In the genomic region with DNA sequence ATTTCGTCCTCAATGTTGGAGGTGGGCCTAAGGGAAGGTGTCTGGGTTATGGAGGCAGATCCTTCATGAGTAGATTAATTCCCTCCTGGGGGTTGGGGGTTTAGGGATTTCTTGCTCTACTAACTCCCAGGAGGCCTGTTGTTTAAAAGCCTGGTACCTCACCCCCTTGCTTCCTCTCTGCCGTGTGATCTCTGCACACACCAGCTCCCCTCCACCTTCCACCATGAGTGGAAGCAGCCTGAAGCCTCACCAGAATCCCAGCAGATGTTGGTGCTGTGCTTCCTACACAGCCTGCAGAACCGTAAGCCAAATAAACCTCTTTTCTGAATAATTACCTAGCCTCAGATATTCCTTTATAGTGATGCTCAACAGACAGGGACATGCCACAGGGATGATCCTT, we compare ENCODE assay signal across 25 cellular contexts.
"Had no signal": no experiment of that assay in that cellular context is flagged by ENCODE, and none has a peak within 500 bp of the region (broad histone marks: within the 10 kb centered on the region; RNA-seq: fewer than 3 reads in every experiment).

No MANE protein-coding gene starts in this region.

- H3K27ac Mint-ChIP-seq: endodermal cell; memory B cell; stimulated activated memory B cell treated with anti-CD40 and anti-IgM and Interleukin-4, amounts not matched to agents 10 μg/mL and 1 μg/mL and 100 μg/mL, for 72 hours had no signal

- H3K4me3 ChIP-seq: dorsolateral prefrontal cortex, gastroesophageal sphincter, heart left ventricle, hepatocyte, left lung, lower lobe of right lung, psoas muscle, skin epidermis, spleen, thoracic aorta, tibial nerve, upper lobe of left lung had no signal

- H3K27me3 ChIP-seq: dorsolateral prefrontal cortex, foreskin keratinocyte, gastroesophageal sphincter, heart left ventricle, hepatocyte, tibial nerve, upper lobe of left lung had no signal

- H3K4me3 Mint-ChIP-seq: endodermal cell; memory B cell; natural killer cell; stimulated activated memory B cell treated with anti-CD40 and anti-IgM and Interleukin-4, amounts not matched to agents 10 μg/mL and 1 μg/mL and 100 μg/mL, for 72 hours had no signal

- H3K4me1 ChIP-seq: foreskin keratinocyte, lower lobe of right lung, psoas muscle had no signal

- DNase-seq: cortex of kidney; dorsolateral prefrontal cortex; effector CD8-positive, alpha-beta T cell; endodermal cell; foreskin keratinocyte; heart left ventricle; left cardiac atrium; left lung; lower lobe of right lung; natural killer cell; psoas muscle; right cardiac atrium; spleen; stimulated activated CD4-positive, alpha-beta T cell treated with anti-CD3 and anti-CD28 coated beads, Interleukin-4, amount 100 ng/mL, for 4 hours; stimulated activated naive CD8-positive, alpha-beta T cell treated with anti-CD3 and anti-CD28 coated beads, Interleukin-15, Interleukin-2, amounts not matched to agents 100 U/mL and 50 U/mL, for 24 hours; substantia nigra; upper lobe of left lung had no signal

- H3K36me3 Mint-ChIP-seq: natural killer cell had no signal

- H3K27ac ChIP-seq: dorsolateral prefrontal cortex, foreskin keratinocyte, gastroesophageal sphincter, hepatocyte, left lung, lower lobe of right lung, psoas muscle, skin epidermis, spleen, thoracic aorta, tibial nerve, upper lobe of left lung had no signal

- H3K9me3 Mint-ChIP-seq: stimulated activated memory B cell treated with anti-CD40 and anti-IgM and Interleukin-4, amounts not matched to agents 10 μg/mL and 1 μg/mL and 100 μg/mL, for 72 hours had no signal

- H3K9me3 ChIP-seq: gastroesophageal sphincter, left lung, lower lobe of right lung, psoas muscle, thoracic aorta, upper lobe of left lung had no signal

- ATAC-seq: esophagus mucosa; gastroesophageal sphincter; left lung; lower lobe of right lung; natural killer cell; psoas muscle; right cardiac atrium; stimulated activated memory B cell treated with anti-CD40 and anti-IgM and Interleukin-4, amounts not matched to agents 10 μg/mL and 1 μg/mL and 100 μg/mL, for 72 hours; stimulated activated naive CD8-positive, alpha-beta T cell treated with anti-CD3 and anti-CD28 coated beads, Interleukin-15, Interleukin-2, amounts not matched to agents 100 U/mL and 50 U/mL, for 24 hours had no signal
